ENCODE assay signal across 30 cellular contexts in the genomic region with DNA sequence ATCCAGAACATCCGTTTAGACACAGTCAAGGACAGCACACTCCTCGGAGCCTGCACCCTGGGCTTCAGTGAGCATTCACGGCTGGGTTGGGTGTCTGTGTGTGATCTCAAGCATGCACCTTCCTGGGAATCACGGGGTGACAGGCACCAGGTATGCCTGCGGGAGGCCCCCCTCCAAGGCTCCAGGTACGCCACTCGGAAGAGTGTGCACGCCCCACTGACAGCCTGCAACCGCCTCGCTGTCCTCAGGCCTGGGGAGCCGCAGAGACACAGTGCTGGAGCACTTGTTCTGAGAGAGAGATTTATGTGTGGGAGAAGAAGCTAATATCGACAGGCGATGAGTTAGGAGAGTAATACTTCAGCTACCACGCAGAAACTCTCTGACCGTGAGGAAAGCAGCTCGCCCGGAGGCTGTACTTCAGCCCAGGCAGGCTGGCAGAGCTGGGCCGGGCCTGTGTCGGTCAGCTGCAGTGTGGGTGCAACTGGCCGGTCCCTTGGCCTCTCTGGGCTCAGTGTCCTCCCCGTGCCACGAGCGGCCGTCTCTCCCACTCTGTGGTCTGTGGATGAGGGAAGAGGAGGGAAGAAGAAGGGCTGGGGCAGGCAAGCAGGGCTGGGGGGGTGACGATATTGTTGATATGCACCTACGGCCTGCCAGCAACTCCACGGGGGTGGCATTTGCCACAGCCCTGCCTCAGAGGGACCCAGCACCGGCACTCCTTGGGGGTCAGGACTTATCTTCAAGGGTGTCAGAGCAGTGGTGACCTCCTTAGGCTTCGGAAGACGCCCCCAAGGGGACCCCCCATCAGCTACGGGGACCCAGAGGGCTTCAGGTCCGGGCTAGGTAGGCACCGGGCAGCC. TPM values are rescaled to one million over a fixed set of nuclear protein-coding genes. Genes with fewer than 3 reads are reported as not detected.
"Had no signal": no experiment of that assay in that cellular context is flagged by ENCODE, and none has a peak within 500 bp of the region (broad histone marks: within the 10 kb centered on the region; RNA-seq: fewer than 3 reads in every experiment).

No MANE protein-coding gene starts in this region.

- H3K4me1 Mint-ChIP-seq: activated naive CD8-positive, alpha-beta T cell treated with anti-CD3 and anti-CD28 coated beads, Interleukin-2, amount 50 U/mL, for 24 hours had no signal

- ATAC-seq: activated CD8-positive, alpha-beta T cell treated with anti-CD3 and anti-CD28 coated beads, Interleukin-2, amount 10 ng/mL, durations not matched to agents 7 days and 5 days; activated naive CD4-positive, alpha-beta T cell treated with anti-CD3 and anti-CD28 coated beads, Interleukin-2, amount 50 U/mL, for 72 hours; activated naive CD8-positive, alpha-beta T cell treated with anti-CD3 and anti-CD28 coated beads, Interleukin-2, amount 50 U/mL, for 24 hours; Right ventricle myocardium inferior; WTC11 had no signal

- H3K4me3 ChIP-seq: SK-N-MC had no signal

- H3K36me3 Mint-ChIP-seq: activated naive CD4-positive, alpha-beta T cell treated with anti-CD3 and anti-CD28 coated beads, Interleukin-2, amount 50 U/mL, for 72 hours had no signal

- FAIRE-seq: astrocyte had no signal

- DNase-seq: activated CD4-positive, alpha-beta T cell treated with anti-CD3 and anti-CD28 coated beads for 48 hours; activated CD4-positive, alpha-beta T cell treated with anti-CD3 and anti-CD28 coated beads, Interleukin-2, amount 50 U/mL, for 4 hours; activated CD4-positive, CD25-positive, alpha-beta regulatory T cell treated with anti-CD3 and anti-CD28 coated beads, Interleukin-2, amount 50 U/mL, for 72 hours; activated CD8-positive, alpha-beta memory T cell treated with anti-CD3 and anti-CD28 coated beads, Interleukin-2, amount 50 U/mL, for 48 hours; activated CD8-positive, alpha-beta T cell treated with anti-CD3 and anti-CD28 coated beads, Interleukin-2, amount 10 ng/mL, durations not matched to agents 7 days and 5 days; activated effector memory CD4-positive, alpha-beta T cell treated with anti-CD3 and anti-CD28 coated beads, Interleukin-2, amount 50 U/mL, for 16 hours; activated naive CD4-positive, alpha-beta T cell treated with Interleukin-2 at 50 U/mL for 16 hours; activated naive CD8-positive, alpha-beta T cell treated with anti-CD3 and anti-CD28 coated beads, Interleukin-2, amount 50 U/mL, for 24 hours; activated T-cell treated with anti-CD3 and anti-CD28 coated beads, Interleukin-2, amount 50 U/mL, for 1 hour; amniotic stem cell; Kasumi-1; KBM-7; NCI-H146; NCI-H187 treated with DMSO at 0.1 percent for 48 hours; NCI-H2081 treated with DMSO at 0.1 percent for 48 hours; NCI-H2171 treated with DMSO at 0.1 percent for 48 hours; NCI-H226; NCI-H510A; NCI-H526 treated with DMSO at 0.1 percent for 48 hours; NCI-H82; SW 1271 had no signal

- H3K27ac ChIP-seq: SK-N-MC had no signal

- H3K27me3 Mint-ChIP-seq: brain had no signal

- H3K4me3 Mint-ChIP-seq: activated CD8-positive, alpha-beta T cell treated with anti-CD3 and anti-CD28 coated beads, Interleukin-2, amount 10 ng/mL, durations not matched to agents 7 days and 5 days; activated naive CD8-positive, alpha-beta T cell treated with anti-CD3 and anti-CD28 coated beads, Interleukin-2, amount 50 U/mL, for 24 hours; T-helper 1 cell treated with Interleukin-12 subunit alpha and Interleukin-12 subunit beta and Interleukin-4 antibody, amounts not matched to agents 30 μg/mL and 1 μg/mL, for 36 hours; WTC11 had no signal

- H3K9me3 Mint-ChIP-seq: activated naive CD4-positive, alpha-beta T cell treated with anti-CD3 and anti-CD28 coated beads, Interleukin-2, amount 50 U/mL, for 72 hours; activated naive CD8-positive, alpha-beta T cell treated with anti-CD3 and anti-CD28 coated beads, Interleukin-2, amount 50 U/mL, for 24 hours; T-helper 1 cell treated with Interleukin-12 subunit alpha and Interleukin-12 subunit beta and Interleukin-4 antibody, amounts not matched to agents 30 μg/mL and 1 μg/mL, for 36 hours had no signal

- H3K27ac Mint-ChIP-seq: activated CD8-positive, alpha-beta T cell treated with anti-CD3 and anti-CD28 coated beads, Interleukin-2, amount 10 ng/mL, durations not matched to agents 7 days and 5 days; activated naive CD4-positive, alpha-beta T cell treated with anti-CD3 and anti-CD28 coated beads, Interleukin-2, amount 50 U/mL, for 72 hours; activated naive CD8-positive, alpha-beta T cell treated with anti-CD3 and anti-CD28 coated beads, Interleukin-2, amount 50 U/mL, for 24 hours; T-helper 1 cell treated with Interleukin-12 subunit alpha and Interleukin-12 subunit beta and Interleukin-4 antibody, amounts not matched to agents 30 μg/mL and 1 μg/mL, for 36 hours; WTC11 had no signal

RNA-seq across cellular contexts. Expression of a gene that starts 7.3 kb away (rescaled TPM):
- total RNA-seq: OCI-LY7, RPMI7951 had no signal
